Comparison of ENCODE assay signal across 27 cellular contexts in genomic region chr12:130178291-130178690, GRCh38. TPM values are rescaled to one million over a fixed set of nuclear protein-coding genes. Genes with fewer than 3 reads are reported as not detected.
DNase-seq lines count a peak whose midpoint lies in the region; ATAC-seq and TF ChIP-seq lines count a peak whose summit lies in the region.
"Had no signal": no experiment of that assay in that cellular context is flagged by ENCODE, and none has a peak within 500 bp of the region (broad histone marks: within the 10 kb centered on the region; RNA-seq: fewer than 3 reads in every experiment).

No MANE protein-coding gene starts in this region.

- H3K4me3 ChIP-seq in neuron (ENCODE audit: low read length) = no peak overlapping the region
- no peak overlapping the region for H3K4me3 ChIP-seq in right lobe of liver
- H3K4me3 ChIP-seq: BLaER1, GM12878 had no signal

- H3K27ac ChIP-seq in right lobe of liver = no peak overlapping the region
- H3K27ac ChIP-seq: BLaER1 had no signal

- peaks cover 6% of the 10 kb centered on the region for H3K9me3 Mint-ChIP-seq in nephron

- intact Hi-C loops in right lobe of liver (cut with DNase I) = no loop called here

- H3K9me3 ChIP-seq in neuron (ENCODE audit: low read length) (peaks cover 1% of the 10 kb centered on the region), right lobe of liver (no peaks in the 10 kb centered on the region)
- H3K9me3 ChIP-seq: BE2C had no signal

- TF ChIP-seq POLR2A in right lobe of liver (IDR thresholded peaks at IDR 0.05) = no peak

- peaks cover 43% of the 10 kb centered on the region for H3K27me3 Mint-ChIP-seq in nephron (ENCODE audit: low read depth)
- H3K27me3 Mint-ChIP-seq: CD4-positive, alpha-beta memory T cell had no signal

- ATAC-seq in right lobe of liver (no peak), GM21786 (IDR thresholded peaks at IDR 0.05; ENCODE audit: unreplicated experiment) (no peak), HG03175 (IDR thresholded peaks at IDR 0.05; ENCODE audit: unreplicated experiment) (no peak)
- ATAC-seq: GM12878 had no signal

- H3K36me3 Mint-ChIP-seq in nephron (ENCODE audit: low read depth) = no peaks in the 10 kb centered on the region
- H3K36me3 Mint-ChIP-seq: CD14-positive monocyte; CD4-positive, alpha-beta memory T cell; CD4-positive, CD25-positive, alpha-beta regulatory T cell; CD8-positive, alpha-beta memory T cell had no signal

- H3K4me1 Mint-ChIP-seq in nephron = peaks cover 13% of the 10 kb centered on the region
- H3K4me1 Mint-ChIP-seq: CD14-positive monocyte; CD4-positive, alpha-beta memory T cell; CD4-positive, CD25-positive, alpha-beta regulatory T cell; CD8-positive, alpha-beta memory T cell had no signal

- H3K4me3 Mint-ChIP-seq in nephron = peak overlapping the region in 2 of 3 experiments; percentile 16 to 17
- H3K4me3 Mint-ChIP-seq: CD14-positive monocyte; CD4-positive, alpha-beta memory T cell; CD4-positive, CD25-positive, alpha-beta regulatory T cell; CD8-positive, alpha-beta memory T cell had no signal

- peaks cover 3% of the 10 kb centered on the region for H3K27me3 ChIP-seq in neuron (ENCODE audit: insufficient read depth, low read length)
- no peaks in the 10 kb centered on the region for H3K27me3 ChIP-seq in right lobe of liver

- 51% methylated on average over 7 of the region's 7 CpGs for WGBS in right lobe of liver (ENCODE audit: insufficient coverage, low coverage, low lambda C conversion rate, missing lambda C conversion rate)

- H2AFZ ChIP-seq in neuron (ENCODE audit: low read depth, low read length) = peak overlapping the region; percentile 19

- no peak for TF ChIP-seq CTCF in nephron (IDR thresholded peaks at IDR 0.05; ENCODE audit: unreplicated experiment in 3 of 3)
- no peak for TF ChIP-seq CTCF in right lobe of liver (IDR thresholded peaks at IDR 0.05)

- peak overlapping the region in 2 of 3 experiments; percentile 3 to 88 for H3K27ac Mint-ChIP-seq in nephron
- H3K27ac Mint-ChIP-seq: CD14-positive monocyte; CD4-positive, alpha-beta memory T cell; CD4-positive, CD25-positive, alpha-beta regulatory T cell; CD8-positive, alpha-beta memory T cell had no signal

- DNase-seq in left kidney (ENCODE audit: low read depth, low spot score) (peak; percentile 91), globus pallidus (ENCODE audit: low spot score) (no peak), right lobe of liver (no peak)
- DNase-seq: 8988T; ACHN; BE2C; C1 segment of cervical spinal cord; CD4-positive, alpha-beta memory T cell; CD4-positive, CD25-positive, alpha-beta regulatory T cell; CD8-positive, alpha-beta memory T cell; COR-L47; DMS 273 treated with DMSO at 0.1 percent for 48 hours; DMS153; DMS53; DMS79; DND-41; EL; GDM1 had no signal

- no peaks in the 10 kb centered on the region for H3K4me1 ChIP-seq in neuron (ENCODE audit: insufficient read depth, low read length)
- H3K4me1 ChIP-seq in right lobe of liver = no peaks in the 10 kb centered on the region
- H3K4me1 ChIP-seq: BE2C, BLaER1 had no signal

- H3K36me3 ChIP-seq in neuron (ENCODE audit: insufficient read depth, low read length) (no peaks in the 10 kb centered on the region), right lobe of liver (no peaks in the 10 kb centered on the region)
- H3K36me3 ChIP-seq: BE2C, BLaER1 had no signal

RNA-seq across cellular contexts. Expression of gene FZD10, which starts 16.0 kb away (rescaled TPM):
- total RNA-seq in right lobe of liver = not detected
- total RNA-seq: A673; CD4-positive, alpha-beta memory T cell; CD4-positive, CD25-positive, alpha-beta regulatory T cell; CD8-positive, alpha-beta memory T cell; G401; GM12878 had no signal
